Comparison of ENCODE assay signal across 32 cellular contexts in the genomic region with DNA sequence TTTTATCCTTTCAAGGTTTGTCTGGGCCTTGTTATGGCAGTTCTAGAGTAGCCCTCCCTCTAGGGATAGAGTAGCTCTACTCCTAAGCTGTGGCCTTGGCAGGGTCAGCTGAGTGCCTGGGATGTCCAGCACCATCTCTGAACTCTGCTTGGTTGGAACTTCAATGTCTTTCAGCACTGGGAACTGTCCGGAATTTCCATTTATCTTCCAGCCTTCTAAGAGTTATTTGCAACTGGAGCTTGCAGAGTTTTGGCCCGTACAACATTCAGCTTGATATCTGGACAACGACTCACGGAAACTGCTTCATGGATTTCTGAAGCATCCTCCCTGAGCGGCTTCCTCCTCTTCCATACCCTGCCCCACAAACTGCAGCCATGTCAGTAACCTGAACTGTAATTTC. TPM values are rescaled to one million over a fixed set of nuclear protein-coding genes. Genes with fewer than 3 reads are reported as not detected.
DNase-seq lines count a peak whose midpoint lies in the region; ATAC-seq, FAIRE-seq and TF ChIP-seq lines count a peak whose summit lies in the region.
"Had no signal": no experiment of that assay in that cellular context is flagged by ENCODE, and none has a peak within 500 bp of the region (broad histone marks: within the 10 kb centered on the region; RNA-seq: fewer than 3 reads in every experiment).

No MANE protein-coding gene starts in this region.

- H3K27ac ChIP-seq in A549 (no peak overlapping the region), GM23338 (ENCODE audit: low read depth) (no peak overlapping the region)
- H3K27ac ChIP-seq: BLaER1, colonic mucosa, gastroesophageal sphincter, spleen, tibial nerve had no signal

- H3K4me3 Mint-ChIP-seq in GM23338 (no peak overlapping the region), immature natural killer cell (no peak overlapping the region)
- H3K4me3 Mint-ChIP-seq: activated CD4-positive, alpha-beta T cell treated with anti-CD3 and anti-CD28 coated beads, Interleukin-2, amount 10 ng/mL, durations not matched to agents 24 days and 14 days; activated naive CD8-positive, alpha-beta T cell treated with anti-CD3 and anti-CD28 coated beads, Interleukin-2, amount 50 U/mL, for 24 hours; activated T-cell treated with anti-CD3 and anti-CD28 coated beads, Interleukin-2, amount 50 U/mL, for 24 hours; brain; effector memory CD8-positive, alpha-beta T cell; H9; natural killer cell had no signal

- H3F3A ChIP-seq in GM23338 (replicated peaks; ENCODE audit: low read depth), result no peaks in the 10 kb centered on the region

- 92% methylated on average over 5 of the region's 5 CpGs for WGBS in A549 (ENCODE audit: missing lambda C conversion rate)

- no peaks in the 10 kb centered on the region for H3K9me3 ChIP-seq in A549
- H3K9me3 ChIP-seq: BLaER1, colonic mucosa, gastroesophageal sphincter, spleen, tibial nerve had no signal

- H3K36me3 Mint-ChIP-seq in GM23338 (ENCODE audit: low read depth) (peaks cover 52% of the 10 kb centered on the region), immature natural killer cell (peaks cover 28 to 45% (median 34%) of the 10 kb centered on the region in 3 donors)

- no peak for TF ChIP-seq POLR2A in A549 (IDR thresholded peaks at IDR 0.05; ENCODE audit: low read length)

- TF ChIP-seq EP300 in A549 (IDR thresholded peaks at IDR 0.05), result no peak

- no peak overlapping the region for H2AFZ ChIP-seq in GM23338

- H3K27me3 Mint-ChIP-seq in GM23338 (ENCODE audit: insufficient read depth, low read depth, poor library complexity) (peaks cover 5% of the 10 kb centered on the region), immature natural killer cell (ENCODE audit: low read depth in 3 of 3) (no peaks in the 10 kb centered on the region)
- H3K27me3 Mint-ChIP-seq: activated CD4-positive, alpha-beta T cell treated with anti-CD3 and anti-CD28 coated beads, Interleukin-2, amount 10 ng/mL, durations not matched to agents 24 days and 14 days; activated naive CD8-positive, alpha-beta T cell treated with anti-CD3 and anti-CD28 coated beads, Interleukin-2, amount 50 U/mL, for 24 hours; activated T-cell treated with anti-CD3 and anti-CD28 coated beads, Interleukin-2, amount 50 U/mL, for 24 hours; brain; effector memory CD8-positive, alpha-beta T cell had no signal

- H3K9me3 Mint-ChIP-seq in GM23338 (no peaks in the 10 kb centered on the region), immature natural killer cell (no peaks in the 10 kb centered on the region)
- H3K9me3 Mint-ChIP-seq: activated CD4-positive, alpha-beta T cell treated with anti-CD3 and anti-CD28 coated beads, Interleukin-2, amount 10 ng/mL, durations not matched to agents 24 days and 14 days; activated naive CD8-positive, alpha-beta T cell treated with anti-CD3 and anti-CD28 coated beads, Interleukin-2, amount 50 U/mL, for 24 hours; activated T-cell treated with anti-CD3 and anti-CD28 coated beads, Interleukin-2, amount 50 U/mL, for 24 hours; brain; effector memory CD8-positive, alpha-beta T cell; H9; natural killer cell had no signal

- TF ChIP-seq CTCF in A549 (IDR thresholded peaks at IDR 0.05) (no peak), GM23338 (conservative IDR thresholded peaks at IDR 0.05; ENCODE audit: low read depth in 2 of 2) (no peak)

- no peaks in the 10 kb centered on the region for H3K9me2 ChIP-seq in GM23338 (ENCODE audit: insufficient read depth)

- ATAC-seq in A549, result peak in 1 of 2 experiments; percentile 34; a peak in 2 of 6 replicates
- no peak for ATAC-seq in GM23338
- no peak for ATAC-seq in GM19452 (IDR thresholded peaks at IDR 0.05; ENCODE audit: unreplicated experiment)
- ATAC-seq: activated naive CD8-positive, alpha-beta T cell treated with anti-CD3 and anti-CD28 coated beads, Interleukin-2, amount 50 U/mL, for 24 hours; effector memory CD8-positive, alpha-beta T cell; gastroesophageal sphincter; natural killer cell; Right ventricle myocardium inferior had no signal

- TF ChIP-seq RAD21 in A549 (conservative IDR thresholded peaks at IDR 0.05 in 1 of 2, IDR thresholded peaks at IDR 0.05 in 1 of 2), result no peak

- H4K20me1 ChIP-seq in GM23338 (replicated peaks; ENCODE audit: insufficient read depth), result peaks cover 6% of the 10 kb centered on the region; the same call in 1 of the 2 replicates
- H4K20me1 ChIP-seq: BLaER1 had no signal

- H3K79me2 ChIP-seq in GM23338 (replicated peaks; ENCODE audit: insufficient read depth), result no peaks in the 10 kb centered on the region

- H3K36me3 ChIP-seq in GM23338 (ENCODE audit: insufficient read depth), result peaks cover 31% of the 10 kb centered on the region
- H3K36me3 ChIP-seq: colonic mucosa had no signal

- H3K4me2 ChIP-seq in A549, result no peak overlapping the region
- no peak overlapping the region for H3K4me2 ChIP-seq in GM23338
- H3K4me2 ChIP-seq: BLaER1 had no signal

- H3K4me3 ChIP-seq in A549 (no peak overlapping the region), GM23338 (no peak overlapping the region)
- H3K4me3 ChIP-seq: BLaER1, colonic mucosa, gastroesophageal sphincter, spleen, tibial nerve had no signal

- no peaks in the 10 kb centered on the region for H3K4me1 Mint-ChIP-seq in GM23338
- H3K4me1 Mint-ChIP-seq in immature natural killer cell, result no peaks in the 10 kb centered on the region
- H3K4me1 Mint-ChIP-seq: activated naive CD8-positive, alpha-beta T cell treated with anti-CD3 and anti-CD28 coated beads, Interleukin-2, amount 50 U/mL, for 24 hours; H9; natural killer cell had no signal

- no peak for FAIRE-seq in A549 (lab: Jason Lieb, UNC)
- FAIRE-seq: GM19239, HTR-8/SVneo had no signal

- POLR2A ChIA-PET in A549 (lab: Yijun Ruan, JAX), result no interaction called here

- no peak overlapping the region for H3K27ac Mint-ChIP-seq in GM23338
- H3K27ac Mint-ChIP-seq in immature natural killer cell, result no peak overlapping the region
- H3K27ac Mint-ChIP-seq: activated CD4-positive, alpha-beta T cell treated with anti-CD3 and anti-CD28 coated beads, Interleukin-2, amount 10 ng/mL, durations not matched to agents 24 days and 14 days; activated naive CD8-positive, alpha-beta T cell treated with anti-CD3 and anti-CD28 coated beads, Interleukin-2, amount 50 U/mL, for 24 hours; activated T-cell treated with anti-CD3 and anti-CD28 coated beads, Interleukin-2, amount 50 U/mL, for 24 hours; brain; effector memory CD8-positive, alpha-beta T cell; H9; natural killer cell had no signal

- DNase-seq in A549 (ENCODE audit: low read depth in 1 of 2, low spot score in 1 of 2) (no peak), GM23338 (ENCODE audit: low spot score) (peak; percentile 1), astrocyte of the hippocampus (ENCODE audit: low read depth, low spot score) (peak; percentile 42), kidney glomerular epithelial cell (lab: John Stamatoyannopoulos, UW) (peak; percentile 1), activated gamma-delta T cell (lab: John Stamatoyannopoulos, UW) (no peak), immature natural killer cell (no peak)
- no peak for DNase-seq in activated CD8-positive, alpha-beta memory T cell treated with anti-CD3 and anti-CD28 coated beads for 24 hours
- DNase-seq: activated CD4-positive, alpha-beta T cell treated with anti-CD3 and anti-CD28 coated beads, Interleukin-2, amount 10 ng/mL, durations not matched to agents 24 days and 14 days; activated gamma-delta T cell treated with Interleukin-2 at 50 U/mL for 16 hours; activated naive CD8-positive, alpha-beta T cell treated with anti-CD3 and anti-CD28 coated beads, Interleukin-2, amount 50 U/mL, for 24 hours; activated T-cell treated with anti-CD3 and anti-CD28 coated beads, Interleukin-2, amount 50 U/mL, for 24 hours; colonic mucosa; DMS53; effector memory CD8-positive, alpha-beta T cell; erythroblast; GDM1; H9; hypothalamus; natural killer cell; NCI-H146; NCI-H2107; NCI-H446 treated with DMSO at 0.1 percent for 48 hours; spleen; T-helper 9 cell had no signal

- H3K27me3 ChIP-seq in GM23338 (ENCODE audit: insufficient read depth), result no peaks in the 10 kb centered on the region
- H3K27me3 ChIP-seq: BLaER1, colonic mucosa, gastroesophageal sphincter, spleen, tibial nerve had no signal

- CTCF ChIA-PET in A549 (lab: Yijun Ruan, JAX), result interaction anchor here (0.7 to 4.4 kb wide), 5 partner anchors 12 to 116 kb away, joined by 3 to 17 read pairs (median 7); no protein-coding TSS in a partner anchor

- H3K4me1 ChIP-seq in A549 (peaks cover 23% of the 10 kb centered on the region), GM23338 (ENCODE audit: insufficient read depth) (no peaks in the 10 kb centered on the region)
- H3K4me1 ChIP-seq: BLaER1, colonic mucosa, tibial nerve had no signal

TF ChIP-seq in GM23338, 12 proteins besides CTCF, POLR2A, EP300 and RAD21 (continues in another document):
- TF ChIP-seq, protein P1, sequence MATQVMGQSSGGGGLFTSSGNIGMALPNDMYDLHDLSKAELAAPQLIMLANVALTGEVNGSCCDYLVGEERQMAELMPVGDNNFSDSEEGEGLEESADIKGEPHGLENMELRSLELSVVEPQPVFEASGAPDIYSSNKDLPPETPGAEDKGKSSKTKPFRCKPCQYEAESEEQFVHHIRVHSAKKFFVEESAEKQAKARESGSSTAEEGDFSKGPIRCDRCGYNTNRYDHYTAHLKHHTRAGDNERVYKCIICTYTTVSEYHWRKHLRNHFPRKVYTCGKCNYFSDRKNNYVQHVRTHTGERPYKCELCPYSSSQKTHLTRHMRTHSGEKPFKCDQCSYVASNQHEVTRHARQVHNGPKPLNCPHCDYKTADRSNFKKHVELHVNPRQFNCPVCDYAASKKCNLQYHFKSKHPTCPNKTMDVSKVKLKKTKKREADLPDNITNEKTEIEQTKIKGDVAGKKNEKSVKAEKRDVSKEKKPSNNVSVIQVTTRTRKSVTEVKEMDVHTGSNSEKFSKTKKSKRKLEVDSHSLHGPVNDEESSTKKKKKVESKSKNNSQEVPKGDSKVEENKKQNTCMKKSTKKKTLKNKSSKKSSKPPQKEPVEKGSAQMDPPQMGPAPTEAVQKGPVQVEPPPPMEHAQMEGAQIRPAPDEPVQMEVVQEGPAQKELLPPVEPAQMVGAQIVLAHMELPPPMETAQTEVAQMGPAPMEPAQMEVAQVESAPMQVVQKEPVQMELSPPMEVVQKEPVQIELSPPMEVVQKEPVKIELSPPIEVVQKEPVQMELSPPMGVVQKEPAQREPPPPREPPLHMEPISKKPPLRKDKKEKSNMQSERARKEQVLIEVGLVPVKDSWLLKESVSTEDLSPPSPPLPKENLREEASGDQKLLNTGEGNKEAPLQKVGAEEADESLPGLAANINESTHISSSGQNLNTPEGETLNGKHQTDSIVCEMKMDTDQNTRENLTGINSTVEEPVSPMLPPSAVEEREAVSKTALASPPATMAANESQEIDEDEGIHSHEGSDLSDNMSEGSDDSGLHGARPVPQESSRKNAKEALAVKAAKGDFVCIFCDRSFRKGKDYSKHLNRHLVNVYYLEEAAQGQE (IDR thresholded peaks at IDR 0.05; ENCODE audit: unreplicated experiment), result peak; percentile 47

RNA-seq across cellular contexts. Expression of gene MMD, which starts 22.9 kb away (rescaled TPM):
- polyA plus RNA-seq in A549 (2011; rRNA removed), result 50.9 and 54.7 TPM in 2 replicates
- 15.3 and 22.2 TPM in 2 replicates for polyA plus RNA-seq in A549 (2012; cell fraction: cytosol; rRNA removed)
- 8.6 and 12.5 TPM in 2 replicates for polyA plus RNA-seq in A549 (2012; cell fraction: nucleus; rRNA removed)
- 16.9 to 25.9 TPM (median 22.5 TPM) in 3 replicates for polyA plus RNA-seq in A549 (2017; fragmentation: RNase III; extraction: RNeasy Plus Mini Kit Qiagen cat#74134 plus additional on column Dnase treatment)
- polyA minus RNA-seq in A549 (2011; rRNA and poly(A)+ RNA removed), result 24.2 and 38.4 TPM in 2 replicates
- 47.0 and 54.8 TPM in 2 replicates for total RNA-seq in GM23338 (2014; rRNA removed; shearing (Covaris generic))
- 40.0 and 46.4 TPM in 2 replicates for polyA plus RNA-seq in GM23338 (2016; fragmentation: Nextera tagmentation; extraction: Ambion mirVana)
- polyA plus RNA-seq in immature natural killer cell, result 10 to 100 TPM in 2 of 3 donors, 1 to 10 TPM in 1; 8.1 to 18.1 (median 14.2) TPM

Comparison
In these comparisons a context has a peak if more than half of its experiments do, and no peak if none do; other contexts are left out.
1. DNase-seq: peak in GM23338 (single experiment), astrocyte of the hippocampus (single experiment) and kidney glomerular epithelial cell (single experiment); none in A549 (0 of 2), activated gamma-delta T cell (single experiment), immature natural killer cell (0 of 3) and activated CD8-positive, alpha-beta memory T cell treated with anti-CD3 and anti-CD28 coated beads for 24 hours (single experiment).